In genomic region chr9:446074-446699, GRCh38 we compare ENCODE assay signal across 15 cellular contexts. TPM values are rescaled to one million over a fixed set of nuclear protein-coding genes. Genes with fewer than 3 reads are reported as not detected.
DNase-seq lines count a peak whose midpoint lies in the region; ATAC-seq, FAIRE-seq and TF ChIP-seq lines count a peak whose summit lies in the region.
"Had no signal": no experiment of that assay in that cellular context is flagged by ENCODE, and none has a peak within 500 bp of the region (broad histone marks: within the 10 kb centered on the region; RNA-seq: fewer than 3 reads in every experiment).

No MANE protein-coding gene starts in this region.

- no peak overlapping the region for H2AK5ac ChIP-seq in mesendoderm (ENCODE audit: low read length)

- H3K9me3 Mint-ChIP-seq in T-helper 2 cell treated with Interferon-gamma antibody and Interleukin-4, amounts not matched to agents 5 μg/mL and 100 μg/mL, for 36 hours, result no peaks in the 10 kb centered on the region
- no peaks in the 10 kb centered on the region for H3K9me3 Mint-ChIP-seq in natural killer cell

- H3K4me3 ChIP-seq in bronchial epithelial cell (ENCODE audit: low read depth, low read length), result no peak overlapping the region
- no peak overlapping the region for H3K4me3 ChIP-seq in mesendoderm (ENCODE audit: low read length)
- H3K4me3 ChIP-seq: lower lobe of right lung, tibial nerve had no signal

- no peaks in the 10 kb centered on the region for H3K79me1 ChIP-seq in mesendoderm (ENCODE audit: low read length)

- H4K5ac ChIP-seq in mesendoderm (ENCODE audit: low read length), result no peak overlapping the region

- peak overlapping the region; percentile 80 for H3K27ac Mint-ChIP-seq in T-helper 2 cell treated with Interferon-gamma antibody and Interleukin-4, amounts not matched to agents 5 μg/mL and 100 μg/mL, for 36 hours
- H3K27ac Mint-ChIP-seq in natural killer cell, result peak overlapping the region; percentile 41 to 82

- no peak overlapping the region for H3K27ac ChIP-seq in mesendoderm (ENCODE audit: low read depth, low read length)
- H3K27ac ChIP-seq: lower lobe of right lung, tibial nerve had no signal

- H3K36me3 ChIP-seq in bronchial epithelial cell (ENCODE audit: control insufficient read depth, insufficient read depth, low read length) (no peaks in the 10 kb centered on the region), mesendoderm (ENCODE audit: control insufficient read depth, insufficient read depth, low read length) (no peaks in the 10 kb centered on the region)

- ATAC-seq in GM18505 (IDR thresholded peaks at IDR 0.05; ENCODE audit: unreplicated experiment), result no peak
- ATAC-seq in natural killer cell, result no peak
- no peak for ATAC-seq in GM21360 (IDR thresholded peaks at IDR 0.05; ENCODE audit: unreplicated experiment)
- ATAC-seq: lower lobe of right lung had no signal

- H4K8ac ChIP-seq in mesendoderm (ENCODE audit: low read depth, low read length), result no peak overlapping the region

- no peak overlapping the region for H3K9ac ChIP-seq in mesendoderm (ENCODE audit: low read length)

- no CpG with 5 or more reads among the region's 15 CpGs for WGBS in mesendoderm (ENCODE audit: extremely low coverage, insufficient coverage, low lambda C conversion rate)

- H3K4me2 ChIP-seq in mesendoderm (ENCODE audit: low read length), result no peak overlapping the region

- no peak overlapping the region for H3K56ac ChIP-seq in mesendoderm (ENCODE audit: low read length)

- intact Hi-C loops in natural killer cell (cut with micrococcal nuclease), result no loop called here

- no peak overlapping the region for H3K18ac ChIP-seq in mesendoderm (ENCODE audit: low read length)

- H3K4me1 Mint-ChIP-seq in T-helper 2 cell treated with Interferon-gamma antibody and Interleukin-4, amounts not matched to agents 5 μg/mL and 100 μg/mL, for 36 hours (ENCODE audit: low read depth), result peaks cover 35% of the 10 kb centered on the region
- peaks cover 22 to 24% of the 10 kb centered on the region in 2 donors for H3K4me1 Mint-ChIP-seq in natural killer cell

- TF ChIP-seq POLR2A in GM18505 (IDR thresholded peaks at IDR 0.05; ENCODE audit: borderline replicate concordance, extremely low read depth, insufficient read depth, insufficient read length), result peak; percentile 15

- DNase-seq in T-helper 2 cell treated with Interferon-gamma antibody and Interleukin-4, amounts not matched to agents 5 μg/mL and 100 μg/mL, for 36 hours (ENCODE audit: low spot score), result no peak
- no peak for DNase-seq in T-helper 2 cell
- DNase-seq in bronchial epithelial cell (ENCODE audit: low read depth), result peak; percentile 16
- DNase-seq in natural killer cell, result no peak
- DNase-seq in NCI-H128 (lab: John Stamatoyannopoulos, UW; ENCODE audit: unreplicated experiment), result no peak
- no peak for DNase-seq in mesendoderm
- DNase-seq: 8988T; lower lobe of right lung; NCI-H146; NCI-H524; NK-92 treated with Interleukin-12 subunit alpha and Interleukin-12 subunit beta, amount 100 ng/mL, for 24 hours had no signal

- no peak overlapping the region for H2BK5ac ChIP-seq in mesendoderm (ENCODE audit: low read length)

- H3K4me1 ChIP-seq in mesendoderm (ENCODE audit: control insufficient read depth, low read depth, low read length), result no peaks in the 10 kb centered on the region
- H3K4me1 ChIP-seq: lower lobe of right lung, tibial nerve had no signal

- TF ChIP-seq CTCF in bronchial epithelial cell (IDR thresholded peaks at IDR 0.05; ENCODE audit: insufficient read depth, low read length, severe bottlenecking) (no peak), natural killer cell (IDR thresholded peaks at IDR 0.05) (no peak)

- H3K27me3 ChIP-seq in bronchial epithelial cell (ENCODE audit: control insufficient read depth, insufficient read depth, low read length) (no peaks in the 10 kb centered on the region), mesendoderm (ENCODE audit: insufficient read depth, low read length, poor library complexity) (no peaks in the 10 kb centered on the region)
- H3K27me3 ChIP-seq: tibial nerve had no signal

- H3K4ac ChIP-seq in mesendoderm (ENCODE audit: low read depth, low read length), result no peak overlapping the region

- peak; percentile 28 for FAIRE-seq in bronchial epithelial cell (lab: Jason Lieb, UNC)
- FAIRE-seq: G401.6 had no signal

- no peaks in the 10 kb centered on the region for H3K79me2 ChIP-seq in mesendoderm (ENCODE audit: control insufficient read depth, insufficient read depth, low read length)

- H3K36me3 Mint-ChIP-seq in T-helper 2 cell treated with Interferon-gamma antibody and Interleukin-4, amounts not matched to agents 5 μg/mL and 100 μg/mL, for 36 hours (ENCODE audit: low read depth), result peaks cover 85% of the 10 kb centered on the region
- H3K36me3 Mint-ChIP-seq in natural killer cell, result peaks cover 34% of the 10 kb centered on the region

- H2BK120ac ChIP-seq in mesendoderm (ENCODE audit: low read depth, low read length), result no peak overlapping the region

- no peak overlapping the region for H2BK15ac ChIP-seq in mesendoderm (replicated peaks; ENCODE audit: low read depth)

- H3K27me3 Mint-ChIP-seq in T-helper 2 cell treated with Interferon-gamma antibody and Interleukin-4, amounts not matched to agents 5 μg/mL and 100 μg/mL, for 36 hours (ENCODE audit: low read depth), result no peaks in the 10 kb centered on the region
- no peaks in the 10 kb centered on the region for H3K27me3 Mint-ChIP-seq in natural killer cell (ENCODE audit: low read depth in 2 of 2)

- H3K4me3 Mint-ChIP-seq in T-helper 2 cell treated with Interferon-gamma antibody and Interleukin-4, amounts not matched to agents 5 μg/mL and 100 μg/mL, for 36 hours, result peak overlapping the region; percentile 15
- H3K4me3 Mint-ChIP-seq in natural killer cell, result no peak overlapping the region

- no peak overlapping the region for H3K23ac ChIP-seq in mesendoderm (ENCODE audit: low read length)

RNA-seq across cellular contexts. Expression of gene KANK1, which starts 58.3 kb away (rescaled TPM):
- 26.9 and 28.0 TPM in 2 replicates for total RNA-seq in bronchial epithelial cell
- total RNA-seq in natural killer cell, result 1 to 10 TPM in 2 of 3 donors, under 1 TPM in 1; 0.85 to 1.5 (median 1.3) TPM
- polyA plus RNA-seq in mesendoderm (2013, experiment 1 of 2), result 13.2 TPM
- 13.6 TPM for polyA plus RNA-seq in mesendoderm (2013, experiment 2 of 2)

Comparison
In these comparisons a context has a peak if more than half of its experiments do, and no peak if none do; other contexts are left out.
1. RNA of gene KANK1, which starts 58.3 kb away (total RNA-seq): 26.9 to 28.0 TPM in bronchial epithelial cell; 0.85 to 1.5 TPM in natural killer cell; every median in the first group is over 10 times any median in the second.